Comparison of ENCODE assay signal across 8 cellular contexts in genomic region chr12:53626702-53627169, GRCh38. TPM values are rescaled to one million over a fixed set of nuclear protein-coding genes. Genes with fewer than 3 reads are reported as not detected.
A peak's percentile ranks its signal among the peaks of the same experiment; 100 is the strongest.
DNase-seq lines count a peak whose midpoint lies in the region; ATAC-seq and TF ChIP-seq lines count a peak whose summit lies in the region.

No MANE protein-coding gene starts in this region.

- H3K4me3 ChIP-seq in lower leg skin (ENCODE audit: low read depth, poor library complexity, severe bottlenecking) = peak overlapping the region; percentile 56
- peak overlapping the region; percentile 74 to 78 for H3K4me3 ChIP-seq in vagina

- H3K36me3 ChIP-seq in vagina = no peaks in the 10 kb centered on the region

- TF ChIP-seq POLR2A in lower leg skin (IDR thresholded peaks at IDR 0.05) (no peak), vagina (IDR thresholded peaks at IDR 0.05) (no peak)

- H3K9me3 Mint-ChIP-seq in activated T-helper 2 cell treated with anti-CD3 and anti-CD28 coated beads, Interferon-gamma antibody, Interleukin-2, Interleukin-4, amounts not matched to agents 10 μg/mL and 5 μg/mL and 100 μg/mL, durations not matched to agents 14 hours and 24 hours and 36 hours = no peaks in the 10 kb centered on the region

- peak overlapping the region; percentile 79 for H3K27ac Mint-ChIP-seq in activated T-helper 2 cell treated with anti-CD3 and anti-CD28 coated beads, Interferon-gamma antibody, Interleukin-2, Interleukin-4, amounts not matched to agents 10 μg/mL and 5 μg/mL and 100 μg/mL, durations not matched to agents 14 hours and 24 hours and 36 hours

- DNase-seq in DMS153 treated with DMSO at 0.1 percent for 48 hours (lab: John Stamatoyannopoulos, UW; ENCODE audit: unreplicated experiment) (peak; percentile 27), DMS153 (lab: John Stamatoyannopoulos, UW) (no peak), lower leg skin (ENCODE audit: low spot score in 2 of 2) (no peak), vagina (ENCODE audit: extremely low spot score in 2 of 2) (no peak), NCI-H187 treated with DMSO at 0.1 percent for 48 hours (lab: John Stamatoyannopoulos, UW) (no peak), foreskin keratinocyte (no peak)
- no peak for DNase-seq in activated T-helper 2 cell treated with anti-CD3 and anti-CD28 coated beads, Interferon-gamma antibody, Interleukin-2, Interleukin-4, amounts not matched to agents 10 μg/mL and 5 μg/mL and 100 μg/mL, durations not matched to agents 14 hours and 24 hours and 36 hours (ENCODE audit: low spot score)

- peaks cover 33% of the 10 kb centered on the region for H3K4me1 Mint-ChIP-seq in activated T-helper 2 cell treated with anti-CD3 and anti-CD28 coated beads, Interferon-gamma antibody, Interleukin-2, Interleukin-4, amounts not matched to agents 10 μg/mL and 5 μg/mL and 100 μg/mL, durations not matched to agents 14 hours and 24 hours and 36 hours (ENCODE audit: low read depth)

- H3K4me1 ChIP-seq in vagina = peaks cover 43% of the 10 kb centered on the region
- H3K4me1 ChIP-seq in foreskin keratinocyte = peaks cover 4% of the 10 kb centered on the region

- ATAC-seq in HG02870 (IDR thresholded peaks at IDR 0.05; ENCODE audit: unreplicated experiment) (peak; percentile 3), foreskin keratinocyte (no peak)

- H3K27ac ChIP-seq in vagina = peak overlapping the region; percentile 94
- H3K27ac ChIP-seq in foreskin keratinocyte = no peak overlapping the region

- intact Hi-C loops in activated T-helper 2 cell treated with anti-CD3 and anti-CD28 coated beads, Interferon-gamma antibody, Interleukin-2, Interleukin-4, amounts not matched to agents 10 μg/mL and 5 μg/mL and 100 μg/mL, durations not matched to agents 14 hours and 24 hours and 36 hours (cut with micrococcal nuclease) = loop anchor here (1.0 kb wide), 3 partner anchors 50 to 125 kb away; partner anchors contain the start of genes ATP5MC2 and TARBP2
- intact Hi-C loops in lower leg skin (cut with DNase I; ENCODE audit: low total_unique reads) (loop anchor here (10.0 kb wide), 1 partner anchor 48 kb away; the partner anchor contains the start of gene ATP5MC2), vagina (cut with DNase I) (loop anchor here (5.0 kb wide), 1 partner anchor 51 kb away; the partner anchor contains the start of gene ATP5MC2)

- no peaks in the 10 kb centered on the region for H3K9me3 ChIP-seq in vagina

- H3K27me3 Mint-ChIP-seq in activated T-helper 2 cell treated with anti-CD3 and anti-CD28 coated beads, Interferon-gamma antibody, Interleukin-2, Interleukin-4, amounts not matched to agents 10 μg/mL and 5 μg/mL and 100 μg/mL, durations not matched to agents 14 hours and 24 hours and 36 hours (ENCODE audit: low read depth) = peaks cover 2% of the 10 kb centered on the region

- peaks cover 12% of the 10 kb centered on the region for H3K36me3 Mint-ChIP-seq in activated T-helper 2 cell treated with anti-CD3 and anti-CD28 coated beads, Interferon-gamma antibody, Interleukin-2, Interleukin-4, amounts not matched to agents 10 μg/mL and 5 μg/mL and 100 μg/mL, durations not matched to agents 14 hours and 24 hours and 36 hours (ENCODE audit: low read depth)

- no peaks in the 10 kb centered on the region for H3K27me3 ChIP-seq in vagina
- no peaks in the 10 kb centered on the region for H3K27me3 ChIP-seq in foreskin keratinocyte

- WGBS in lower leg skin, 2 donors = 21% methylated on average over 6 of the region's 6 CpGs

- peak overlapping the region; percentile 100 for H3K4me3 Mint-ChIP-seq in activated T-helper 2 cell treated with anti-CD3 and anti-CD28 coated beads, Interferon-gamma antibody, Interleukin-2, Interleukin-4, amounts not matched to agents 10 μg/mL and 5 μg/mL and 100 μg/mL, durations not matched to agents 14 hours and 24 hours and 36 hours (ENCODE audit: low read depth)

- TF ChIP-seq CTCF in lower leg skin (IDR thresholded peaks at IDR 0.05) = no peak
- no peak for TF ChIP-seq CTCF in vagina (IDR thresholded peaks at IDR 0.05)
- no peak for TF ChIP-seq CTCF in foreskin keratinocyte (conservative IDR thresholded peaks at IDR 0.05)

RNA-seq across cellular contexts. Expression of gene ATF7, which starts 0.6 kb away (rescaled TPM):
- total RNA-seq in activated T-helper 2 cell treated with anti-CD3 and anti-CD28 coated beads, Interferon-gamma antibody, Interleukin-2, Interleukin-4, amounts not matched to agents 10 μg/mL and 5 μg/mL and 100 μg/mL, durations not matched to agents 14 hours and 24 hours and 36 hours = 28.0 and 32.0 TPM in 2 replicates
- 10 to 100 TPM; 25.1 to 34.4 (median 29.0) TPM for total RNA-seq in lower leg skin
- total RNA-seq in vagina = 34.9 TPM
- 11.4 and 13.6 TPM in 2 replicates for total RNA-seq in foreskin keratinocyte
- polyA plus RNA-seq in foreskin keratinocyte = 8.7 and 9.9 TPM in 2 replicates

RNA-seq across cellular contexts. Expression of gene ATP5MC2, which starts 49.1 kb away (rescaled TPM):
- 433 and 438 TPM in 2 replicates for total RNA-seq in activated T-helper 2 cell treated with anti-CD3 and anti-CD28 coated beads, Interferon-gamma antibody, Interleukin-2, Interleukin-4, amounts not matched to agents 10 μg/mL and 5 μg/mL and 100 μg/mL, durations not matched to agents 14 hours and 24 hours and 36 hours
- 100 to 1,000 TPM; 214 to 533 (median 318) TPM for total RNA-seq in lower leg skin
- 311 TPM for total RNA-seq in vagina
- 195 and 206 TPM in 2 replicates for total RNA-seq in foreskin keratinocyte
- polyA plus RNA-seq in foreskin keratinocyte = 345 and 363 TPM in 2 replicates
